8 cellular contexts compared by ENCODE assay signal in the genomic region with DNA sequence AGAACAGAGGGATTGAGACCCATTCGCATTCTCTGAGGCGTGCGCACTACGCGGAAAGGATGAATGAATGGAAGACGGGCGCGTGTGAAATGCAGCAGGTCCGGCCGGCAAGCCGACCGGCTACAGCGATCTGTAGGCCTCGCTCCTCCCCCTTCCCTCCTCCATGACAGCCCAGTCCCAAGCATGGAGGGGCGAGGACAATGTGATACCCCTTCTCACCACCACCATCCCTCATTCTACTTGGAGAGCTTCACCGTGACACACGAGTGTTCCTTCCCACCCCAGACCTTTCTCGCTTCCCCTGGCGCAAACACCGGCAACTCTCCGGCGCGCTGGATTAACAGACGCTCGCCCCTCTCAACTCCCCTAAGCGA. TPM values are rescaled to one million over a fixed set of nuclear protein-coding genes. Genes with fewer than 3 reads are reported as not detected.
A peak's percentile ranks its signal among the peaks of the same experiment; 100 is the strongest.
DNase-seq lines count a peak whose midpoint lies in the region; ATAC-seq, FAIRE-seq and TF ChIP-seq lines count a peak whose summit lies in the region.

No MANE protein-coding gene starts in this region.

- peak overlapping the region; percentile 92 to 99 for H3K4me3 ChIP-seq in kidney (ENCODE audit: low read length in 2 of 2)

- CTCF ChIA-PET in activated B cell treated with CpG ODN at 0.5 μM for 24 hours (lab: Charles Lee): interaction anchor here (4.1 kb wide), 1 partner anchor 67 kb away, joined by 25 read pairs; a partner anchor contains a TSS

- no peak for TF ChIP-seq CTCF in activated B cell treated with CpG ODN at 0.5 μM for 24 hours (IDR thresholded peaks at IDR 0.05)
- no peak for TF ChIP-seq CTCF in kidney (IDR thresholded peaks at IDR 0.05; ENCODE audit: borderline replicate concordance, extremely low read depth, insufficient read depth)

- peak overlapping the region; percentile 96 for H3K27ac ChIP-seq in kidney (ENCODE audit: low read depth in 2 of 2, low read length in 2 of 2)

- no peaks in the 10 kb centered on the region for H3K9me3 ChIP-seq in kidney (ENCODE audit: control insufficient read depth in 1 of 2, low read length in 2 of 2)

- FAIRE-seq in kidney (lab: Jason Lieb, UNC): no peak

- no peaks in the 10 kb centered on the region for H3K27me3 Mint-ChIP-seq in activated B cell treated with CpG ODN at 0.5 μM for 24 hours
- H3K27me3 Mint-ChIP-seq in central memory CD8-positive, alpha-beta T cell: no peaks in the 10 kb centered on the region

- H3K36me3 ChIP-seq in kidney (ENCODE audit: control insufficient read depth in 1 of 2, insufficient read depth in 2 of 2, low read length in 2 of 2): peaks cover 0 to 6% of the 10 kb centered on the region in 2 donors

- DNase-seq in activated T-cell treated with anti-CD3 and anti-CD28 coated beads for 1 hour (ENCODE audit: low read depth) (peak; percentile 31), NCI-H2171 (lab: John Stamatoyannopoulos, UW) (peak; percentile 51), activated B cell treated with CpG ODN at 0.5 μM for 24 hours (no peak), kidney (peak; percentile 87)
- no peak for DNase-seq in activated T-cell treated with anti-CD3 and anti-CD28 coated beads, Interleukin-2, amount 50 U/mL, for 1 hour
- DNase-seq in central memory CD8-positive, alpha-beta T cell (ENCODE audit: low spot score in 2 of 2): peak; percentile 28 to 45
- DNase-seq in stimulated activated CD4-positive, alpha-beta T cell treated with anti-CD3 and anti-CD28 coated beads, Interleukin-1b, Interleukin-23, amount 100 ng/mL, for 1 hour (ENCODE audit: low read depth in 2 of 2): peak; percentile 9 to 40

- H3K4me1 Mint-ChIP-seq in activated B cell treated with CpG ODN at 0.5 μM for 24 hours: peaks cover 63% of the 10 kb centered on the region
- H3K4me1 Mint-ChIP-seq in central memory CD8-positive, alpha-beta T cell: peaks cover 31% of the 10 kb centered on the region

- ATAC-seq in HG02885 (IDR thresholded peaks at IDR 0.05; ENCODE audit: poor library complexity, unreplicated experiment) (peak; percentile 46), activated B cell treated with CpG ODN at 0.5 μM for 24 hours (ENCODE audit: low read depth) (peak; percentile 36)
- ATAC-seq in central memory CD8-positive, alpha-beta T cell (replicated peaks; ENCODE audit: extremely low read depth, poor library complexity, severe bottlenecking): peak; percentile 29

- H3K27ac Mint-ChIP-seq in activated B cell treated with CpG ODN at 0.5 μM for 24 hours: peak overlapping the region; percentile 98
- peak overlapping the region; percentile 91 for H3K27ac Mint-ChIP-seq in central memory CD8-positive, alpha-beta T cell (ENCODE audit: low read depth)

- intact Hi-C loops in activated B cell treated with CpG ODN at 0.5 μM for 24 hours (cut with micrococcal nuclease): loop anchor here (1.0 to 5.0 kb wide), 4 partner anchors 21 to 667 kb away; a partner anchor contains a TSS
- intact Hi-C loops in kidney (cut with DNase I): no loop called here

- no peaks in the 10 kb centered on the region for H3K9me3 Mint-ChIP-seq in activated B cell treated with CpG ODN at 0.5 μM for 24 hours
- H3K9me3 Mint-ChIP-seq in central memory CD8-positive, alpha-beta T cell: no peaks in the 10 kb centered on the region

- POLR2A ChIA-PET in activated B cell treated with CpG ODN at 0.5 μM for 24 hours (lab: Charles Lee): interaction anchor here (0.6 to 5.1 kb wide), 17 partner anchors 10 to 880 kb away, joined by 3 to 102 read pairs (median 12); a partner anchor contains a TSS

- peak overlapping the region; percentile 37 to 85 for H3K9ac ChIP-seq in kidney (ENCODE audit: low read length in 2 of 2)

- H3K36me3 Mint-ChIP-seq in activated B cell treated with CpG ODN at 0.5 μM for 24 hours (ENCODE audit: low read depth): peaks cover 33% of the 10 kb centered on the region
- peaks cover 29% of the 10 kb centered on the region for H3K36me3 Mint-ChIP-seq in central memory CD8-positive, alpha-beta T cell (ENCODE audit: insufficient read depth)

- H3K4me3 Mint-ChIP-seq in activated B cell treated with CpG ODN at 0.5 μM for 24 hours: peak overlapping the region; percentile 96
- peak overlapping the region; percentile 95 for H3K4me3 Mint-ChIP-seq in central memory CD8-positive, alpha-beta T cell

- peaks cover 3 to 5% of the 10 kb centered on the region in 2 donors for H3K4me1 ChIP-seq in kidney (ENCODE audit: control insufficient read depth in 1 of 2, insufficient read depth in 1 of 2, low read depth in 1 of 2, low read length in 2 of 2)

RNA-seq across cellular contexts. Expression of a gene that starts 0.8 kb away (rescaled TPM):
- total RNA-seq in activated B cell treated with CpG ODN at 0.5 μM for 24 hours (87.3 and 90.5 TPM in 2 replicates), kidney (63.2 TPM)
- polyA plus RNA-seq in kidney (ENCODE audit: insufficient read depth, low read depth, low replicate concordance): 52.3 TPM

Comparison
In these comparisons a context has a peak if more than half of its experiments do, and no peak if none do; other contexts are left out.
1. DNase-seq: peak in activated T-cell treated with anti-CD3 and anti-CD28 coated beads for 1 hour (single experiment), NCI-H2171 (single experiment), central memory CD8-positive, alpha-beta T cell (2 of 2), kidney (single experiment) and stimulated activated CD4-positive, alpha-beta T cell treated with anti-CD3 and anti-CD28 coated beads, Interleukin-1b, Interleukin-23, amount 100 ng/mL, for 1 hour (2 of 2); none in activated T-cell treated with anti-CD3 and anti-CD28 coated beads, Interleukin-2, amount 50 U/mL, for 1 hour (single experiment) and activated B cell treated with CpG ODN at 0.5 μM for 24 hours (single experiment).
2. Peak in every context shown above with its lines, with median percentiles within 50 percentile points of each other: ATAC-seq.